ENCODE assay signal across 12 cellular contexts in genomic region chr18:62281684-62282083, GRCh38. TPM values are rescaled to one million over a fixed set of nuclear protein-coding genes. Genes with fewer than 3 reads are reported as not detected.
DNase-seq lines count a peak whose midpoint lies in the region; ATAC-seq and TF ChIP-seq lines count a peak whose summit lies in the region.
"Had no signal": no experiment of that assay in that cellular context is flagged by ENCODE, and none has a peak within 500 bp of the region (broad histone marks: within the 10 kb centered on the region; RNA-seq: fewer than 3 reads in every experiment).

No MANE protein-coding gene starts in this region.

- no peak for TF ChIP-seq CTCF in fibroblast of lung (conservative IDR thresholded peaks at IDR 0.05 in 1 of 2, IDR thresholded peaks at IDR 0.05 in 1 of 2; ENCODE audit: low read depth in 1 of 2, low read length in 2 of 2)

- no peaks in the 10 kb centered on the region for H3K79me2 ChIP-seq in fibroblast of lung (ENCODE audit: control insufficient read depth, insufficient read depth, low read length)

- POLR2A ChIA-PET in activated CD4-positive, alpha-beta memory T cell treated with anti-CD3 and anti-CD28 coated beads, Interleukin-2, amount 10 ng/mL, durations not matched to agents 7 days and 5 days (lab: Charles Lee): no interaction called here

- peaks cover 84% of the 10 kb centered on the region for H3K36me3 Mint-ChIP-seq in activated T-cell treated with anti-CD3 and anti-CD28 coated beads, Interleukin-2, amount 50 U/mL, for 24 hours (ENCODE audit: low read depth)
- H3K36me3 Mint-ChIP-seq in activated CD4-positive, alpha-beta memory T cell treated with anti-CD3 and anti-CD28 coated beads, Interleukin-2, amount 10 ng/mL, durations not matched to agents 7 days and 5 days (ENCODE audit: low read depth): peaks cover 60% of the 10 kb centered on the region

- H3K36me3 ChIP-seq in fibroblast of lung (ENCODE audit: control insufficient read depth, insufficient read depth, low read length): peaks cover 1% of the 10 kb centered on the region
- H3K36me3 ChIP-seq in skeletal muscle satellite cell (ENCODE audit: insufficient read depth, low read length): peaks cover 12% of the 10 kb centered on the region

- DNase-seq in activated T-cell treated with anti-CD3 and anti-CD28 coated beads, Interleukin-2, amount 50 U/mL, for 24 hours: no peak
- no peak for DNase-seq in activated T-cell treated with anti-CD3 and anti-CD28 coated beads, Interleukin-2, amount 50 U/mL, for 1 hour
- DNase-seq in RPMI8226 (peak; percentile 38), fibroblast of lung (ENCODE audit: low read depth in 2 of 2) (peak; percentile 86 to 88), NCI-H1417 treated with DMSO at 0.1 percent for 48 hours (lab: John Stamatoyannopoulos, UW) (no peak)
- no peak for DNase-seq in activated CD4-positive, alpha-beta memory T cell treated with anti-CD3 and anti-CD28 coated beads, Interleukin-2, amount 10 ng/mL, durations not matched to agents 7 days and 5 days
- DNase-seq: NCI-H524 treated with DMSO at 0.1 percent for 48 hours, occipital lobe had no signal

- H3K27ac ChIP-seq in fibroblast of lung (ENCODE audit: insufficient read depth, low read length): peak overlapping the region; percentile 23
- H3K27ac ChIP-seq: VCaP had no signal

- H3K27ac Mint-ChIP-seq in activated T-cell treated with anti-CD3 and anti-CD28 coated beads, Interleukin-2, amount 50 U/mL, for 24 hours: peak overlapping the region; percentile 90
- no peak overlapping the region for H3K27ac Mint-ChIP-seq in activated CD4-positive, alpha-beta memory T cell treated with anti-CD3 and anti-CD28 coated beads, Interleukin-2, amount 10 ng/mL, durations not matched to agents 7 days and 5 days

- peak overlapping the region; percentile 86 for H3K4me2 ChIP-seq in fibroblast of lung (ENCODE audit: extremely low read depth, insufficient read depth, low read length)
- H3K4me2 ChIP-seq in skeletal muscle satellite cell (ENCODE audit: low read length): peak overlapping the region; percentile 71

- H3K9ac ChIP-seq in fibroblast of lung (ENCODE audit: insufficient read depth, low read length) (no peak overlapping the region), skeletal muscle satellite cell (ENCODE audit: low read depth, low read length) (peak overlapping the region; percentile 43)

- H3K9me3 ChIP-seq in fibroblast of lung (ENCODE audit: control insufficient read depth, insufficient read depth, low read depth, low read length) (no peaks in the 10 kb centered on the region), skeletal muscle satellite cell (replicated peaks; ENCODE audit: low read length) (no peaks in the 10 kb centered on the region)

- no peak overlapping the region for H2AFZ ChIP-seq in fibroblast of lung (ENCODE audit: low read length)

- H3K4me1 ChIP-seq in fibroblast of lung (ENCODE audit: control insufficient read depth, extremely low read depth, insufficient read depth, low read length): peaks cover 11% of the 10 kb centered on the region
- H3K4me1 ChIP-seq in skeletal muscle satellite cell (ENCODE audit: control insufficient read depth, insufficient read depth, low read length): peaks cover 25% of the 10 kb centered on the region

- no peaks in the 10 kb centered on the region for H3K9me3 Mint-ChIP-seq in activated T-cell treated with anti-CD3 and anti-CD28 coated beads, Interleukin-2, amount 50 U/mL, for 24 hours
- no peaks in the 10 kb centered on the region for H3K9me3 Mint-ChIP-seq in activated CD4-positive, alpha-beta memory T cell treated with anti-CD3 and anti-CD28 coated beads, Interleukin-2, amount 10 ng/mL, durations not matched to agents 7 days and 5 days
- H3K9me3 Mint-ChIP-seq: brain had no signal

- H3K27me3 Mint-ChIP-seq in activated T-cell treated with anti-CD3 and anti-CD28 coated beads, Interleukin-2, amount 50 U/mL, for 24 hours: no peaks in the 10 kb centered on the region
- no peaks in the 10 kb centered on the region for H3K27me3 Mint-ChIP-seq in activated CD4-positive, alpha-beta memory T cell treated with anti-CD3 and anti-CD28 coated beads, Interleukin-2, amount 10 ng/mL, durations not matched to agents 7 days and 5 days
- H3K27me3 Mint-ChIP-seq: brain had no signal

- ATAC-seq in HG03354 (IDR thresholded peaks at IDR 0.05; ENCODE audit: poor library complexity, severe bottlenecking, unreplicated experiment): no peak

- peak overlapping the region in 1 of 4 experiments; percentile 15 for H3K4me3 ChIP-seq in fibroblast of lung (replicated peaks in 1 of 4; ENCODE audit: control extremely low read depth in 1 of 4, insufficient read depth in 1 of 4, low read depth in 3 of 4, low read length in 4 of 4)
- peak overlapping the region; percentile 34 for H3K4me3 ChIP-seq in skeletal muscle satellite cell (ENCODE audit: low read length)

- peak overlapping the region; percentile 15 for H3K4me3 Mint-ChIP-seq in activated T-cell treated with anti-CD3 and anti-CD28 coated beads, Interleukin-2, amount 50 U/mL, for 24 hours
- H3K4me3 Mint-ChIP-seq in activated CD4-positive, alpha-beta memory T cell treated with anti-CD3 and anti-CD28 coated beads, Interleukin-2, amount 10 ng/mL, durations not matched to agents 7 days and 5 days: no peak overlapping the region
- H3K4me3 Mint-ChIP-seq: brain had no signal

- H4K20me1 ChIP-seq in fibroblast of lung (ENCODE audit: control insufficient read depth, extremely low read depth, insufficient read depth, low read length): no peaks in the 10 kb centered on the region

- peaks cover 53% of the 10 kb centered on the region for H3K4me1 Mint-ChIP-seq in activated T-cell treated with anti-CD3 and anti-CD28 coated beads, Interleukin-2, amount 50 U/mL, for 24 hours (ENCODE audit: low read depth)
- H3K4me1 Mint-ChIP-seq in activated CD4-positive, alpha-beta memory T cell treated with anti-CD3 and anti-CD28 coated beads, Interleukin-2, amount 10 ng/mL, durations not matched to agents 7 days and 5 days: peaks cover 26% of the 10 kb centered on the region

- CTCF ChIA-PET in activated CD4-positive, alpha-beta memory T cell treated with anti-CD3 and anti-CD28 coated beads, Interleukin-2, amount 10 ng/mL, durations not matched to agents 7 days and 5 days (lab: Charles Lee): no interaction called here

- H3K27me3 ChIP-seq in fibroblast of lung (ENCODE audit: control insufficient read depth, insufficient read depth, low read length) (no peaks in the 10 kb centered on the region), skeletal muscle satellite cell (ENCODE audit: control insufficient read depth, insufficient read depth, low read length) (no peaks in the 10 kb centered on the region)

RNA-seq across cellular contexts. Expression of gene TNFRSF11A, which starts 43.4 kb away (rescaled TPM):
- 0.26 and 0.66 TPM in 2 replicates for total RNA-seq in fibroblast of lung
- polyA plus RNA-seq in fibroblast of lung: 0.11 and 0.45 TPM in 2 replicates
- polyA plus RNA-seq in fibroblast of lung (2012): 0.20 and 0.40 TPM in 2 replicates
- polyA minus RNA-seq in fibroblast of lung (ENCODE audit: low replicate concordance): 2.9 TPM in 1 of 2 replicates, not detected in the other
- under 0.01 and 0.25 TPM in 2 replicates for total RNA-seq in skeletal muscle satellite cell (2012; rRNA removed)
- 10 to 100 TPM; 26.0 to 30.0 TPM for total RNA-seq in activated CD4-positive, alpha-beta memory T cell treated with anti-CD3 and anti-CD28 coated beads, Interleukin-2, amount 10 ng/mL, durations not matched to agents 7 days and 5 days

Comparison
In these comparisons a context has a peak if more than half of its experiments do, and no peak if none do; other contexts are left out.
1. DNase-seq: peak in RPMI8226 (single experiment) and fibroblast of lung (2 of 2); none in activated T-cell treated with anti-CD3 and anti-CD28 coated beads, Interleukin-2, amount 50 U/mL, for 24 hours (single experiment), activated T-cell treated with anti-CD3 and anti-CD28 coated beads, Interleukin-2, amount 50 U/mL, for 1 hour (single experiment), NCI-H1417 treated with DMSO at 0.1 percent for 48 hours (single experiment) and activated CD4-positive, alpha-beta memory T cell treated with anti-CD3 and anti-CD28 coated beads, Interleukin-2, amount 10 ng/mL, durations not matched to agents 7 days and 5 days (single experiment).
2. RNA of gene TNFRSF11A, which starts 43.4 kb away (total RNA-seq): 26.0 to 30.0 TPM in activated CD4-positive, alpha-beta memory T cell treated with anti-CD3 and anti-CD28 coated beads, Interleukin-2, amount 10 ng/mL, durations not matched to agents 7 days and 5 days; 0.26 to 0.66 TPM in fibroblast of lung; every median in the first group is over 10 times any median in the second.